Comparison of ENCODE assay signal across 10 cellular contexts in the genomic region with DNA sequence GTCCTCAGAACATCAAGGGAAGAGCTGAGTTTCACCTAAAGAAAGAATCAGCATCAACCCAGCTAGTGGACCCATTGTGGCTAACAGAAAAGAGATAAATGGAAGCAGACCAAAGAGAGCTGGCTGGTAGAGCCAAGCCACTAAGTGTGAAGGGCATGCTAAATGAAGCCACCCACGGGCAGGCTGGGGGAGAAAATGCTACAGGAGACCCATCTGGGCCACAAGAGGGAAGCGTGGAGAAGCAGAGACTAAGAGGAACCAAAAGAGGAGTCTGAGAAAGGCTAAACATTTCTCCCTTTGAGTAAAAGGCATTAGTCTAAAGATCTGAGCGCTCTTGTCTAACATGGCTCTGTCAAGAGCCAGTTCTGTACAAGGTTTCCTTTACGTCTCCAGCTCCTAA. TPM values are rescaled to one million over a fixed set of nuclear protein-coding genes. Genes with fewer than 3 reads are reported as not detected.
DNase-seq lines count a peak whose midpoint lies in the region; ATAC-seq, FAIRE-seq and TF ChIP-seq lines count a peak whose summit lies in the region.
"Had no signal": no experiment of that assay in that cellular context is flagged by ENCODE, and none has a peak within 500 bp of the region (broad histone marks: within the 10 kb centered on the region; RNA-seq: fewer than 3 reads in every experiment).

No MANE protein-coding gene starts in this region.

- BruUV-seq in K562 (replicated peaks; lab: Mats Ljungman, UMichigan): no TSS peak

- no peak for TF ChIP-seq EP300 in K562 (IDR thresholded peaks at IDR 0.05; ENCODE audit: low read length)

- in situ Hi-C loops in K562 (cut with MboI): no loop called here

- H3K27me3 ChIP-seq in GM06990 (replicated peaks; ENCODE audit: control insufficient read depth, insufficient read depth, low read length) (no peaks in the 10 kb centered on the region), K562 (ENCODE audit: control insufficient read depth in 2 of 2, insufficient read depth in 2 of 2, low read length in 2 of 2) (no peaks in the 10 kb centered on the region)
- H3K27me3 ChIP-seq in CD4-positive, alpha-beta memory T cell (ENCODE audit: insufficient read depth, low read length): no peaks in the 10 kb centered on the region

- H3K9me3 ChIP-seq in K562 (replicated peaks; ENCODE audit: control insufficient read depth, insufficient read depth, low read depth, low read length): no peaks in the 10 kb centered on the region
- no peaks in the 10 kb centered on the region for H3K9me3 ChIP-seq in CD4-positive, alpha-beta memory T cell (ENCODE audit: control insufficient read depth in 1 of 2, low read length in 2 of 2)

- H3K4me1 Mint-ChIP-seq in CD4-positive, alpha-beta memory T cell: peaks cover 35 to 51% (median 41%) of the 10 kb centered on the region in 4 donors

- peaks cover 65% of the 10 kb centered on the region for H3K79me2 ChIP-seq in K562 (ENCODE audit: control insufficient read depth, insufficient read depth, low read length)

- TF ChIP-seq CTCF in AG09319 (IDR thresholded peaks at IDR 0.05; ENCODE audit: low read depth, low read length) (peak; percentile 9), GM06990 (IDR thresholded peaks at IDR 0.05; ENCODE audit: insufficient read depth, low read length, poor library complexity, severe bottlenecking) (peak; percentile 16), K562 (IDR thresholded peaks at IDR 0.05 in 2 of 3, conservative IDR thresholded peaks at IDR 0.05 in 1 of 3; ENCODE audit: insufficient read depth in 2 of 3, low read depth in 1 of 3, low read length in 3 of 3) (peak; percentile 39 to 44 (median 41); a peak in 4 of 6 replicates)

- peak; percentile 59 for FAIRE-seq in K562 (lab: Jason Lieb, UNC)

- H2AFZ ChIP-seq in K562 (ENCODE audit: low read depth, low read length): no peak overlapping the region

- ATAC-seq in K562 (peak; percentile 84), GM18909 (IDR thresholded peaks at IDR 0.05; ENCODE audit: poor library complexity, unreplicated experiment) (no peak)

- intact Hi-C loops in K562 (cut with micrococcal nuclease): loop anchor here (5.0 kb wide), 2 partner anchors 66 to 86 kb away; no protein-coding TSS in a partner anchor
- intact Hi-C loops in CD4-positive, alpha-beta memory T cell (cut with micrococcal nuclease): no loop called here

- TF ChIP-seq POLR2A in K562 (conservative IDR thresholded peaks at IDR 0.05): no peak

- H3K4me1 ChIP-seq in K562 (replicated peaks in 1 of 2; ENCODE audit: control insufficient read depth in 2 of 2, insufficient read depth in 2 of 2, low read length in 2 of 2): no peaks in the 10 kb centered on the region; a peak in 2 of 5 replicates
- H3K4me1 ChIP-seq in CD4-positive, alpha-beta memory T cell (ENCODE audit: insufficient read depth, low read length): peaks cover 30% of the 10 kb centered on the region

- H4K20me1 ChIP-seq in K562 (replicated peaks; ENCODE audit: control insufficient read depth, insufficient read depth, low read length): peaks cover 15% of the 10 kb centered on the region; the same call in 1 of the 2 replicates

- no peaks in the 10 kb centered on the region for H3K9me3 Mint-ChIP-seq in CD4-positive, alpha-beta memory T cell

- peaks cover 3% of the 10 kb centered on the region for H3K36me3 ChIP-seq in GM06990 (ENCODE audit: control insufficient read depth, insufficient read depth, low read length)
- peaks cover 58% of the 10 kb centered on the region for H3K36me3 ChIP-seq in K562 (ENCODE audit: control insufficient read depth, insufficient read depth, low read length)
- peaks cover 32% of the 10 kb centered on the region for H3K36me3 ChIP-seq in CD4-positive, alpha-beta memory T cell (ENCODE audit: insufficient read depth, low read length)

- H3K9me1 ChIP-seq in K562 (ENCODE audit: control insufficient read depth, insufficient read depth, low read length): no peaks in the 10 kb centered on the region

- no peak overlapping the region for H3K9ac ChIP-seq in K562 (ENCODE audit: insufficient read depth in 1 of 2, low read depth in 2 of 2, low read length in 2 of 2)

- no peak overlapping the region for H3K4me2 ChIP-seq in K562 (ENCODE audit: insufficient read depth, low read length)
- H3K4me2 ChIP-seq: smooth muscle cell had no signal

- peak overlapping the region in 2 of 8 donors; percentile 15 to 29 for H3K4me3 Mint-ChIP-seq in CD4-positive, alpha-beta memory T cell

- DNase-seq in AG09319 (ENCODE audit: extremely low read depth, low read depth): no peak
- no peak for DNase-seq in GM06990 (ENCODE audit: extremely low read depth, insufficient read length)
- peak in 43 of 76 experiments; percentile 2 to 70 (median 24) for DNase-seq in HUDEP-2 (lab: John Stamatoyannopoulos, UW; ENCODE audit: unreplicated experiment in 76 of 76)
- DNase-seq in K562 (ENCODE audit: extremely low read depth in 1 of 4, low spot score in 3 of 4): peak in 2 of 4 experiments; percentile 25 to 38
- no peak for DNase-seq in hypothalamus (lab: John Stamatoyannopoulos, UW)
- DNase-seq in CD4-positive, alpha-beta memory T cell: no peak
- DNase-seq in NCI-H748 treated with DMSO at 0.1 percent for 48 hours (lab: John Stamatoyannopoulos, UW): no peak

- H3K36me3 Mint-ChIP-seq in CD4-positive, alpha-beta memory T cell: peaks cover 42 to 51% of the 10 kb centered on the region in 2 donors

- H3K4me3 ChIP-seq in GM06990 (replicated peaks; ENCODE audit: low read depth, low read length) (no peak overlapping the region), K562 (no peak overlapping the region)
- H3K4me3 ChIP-seq in CD4-positive, alpha-beta memory T cell (ENCODE audit: low read length in 2 of 2): no peak overlapping the region
- H3K4me3 ChIP-seq: SK-N-MC, smooth muscle cell had no signal

- peak in 1 of 2 experiments; percentile 49; a peak in 3 of 4 replicates for TF ChIP-seq RAD21 in K562 (CRISPR knock-in tag; conservative IDR thresholded peaks at IDR 0.05 in 1 of 2, IDR thresholded peaks at IDR 0.05 in 1 of 2)

- H3K27me3 Mint-ChIP-seq in CD4-positive, alpha-beta memory T cell: no peaks in the 10 kb centered on the region

- POLR2A ChIA-PET in K562 (lab: Yijun Ruan, JAX): interaction anchor here (0.6 to 1.3 kb wide), 3 partner anchors 14 to 22 kb away, joined by 3 to 4 read pairs (median 4); partner anchors contain the start of gene CWC22
- POLR2A ChIA-PET in CD4-positive, alpha-beta memory T cell (lab: Charles Lee; ENCODE audit: partially characterized antibody): no interaction called here

- H3K27ac ChIP-seq in K562 (ENCODE audit: extremely low read depth, low read depth, low read length): no peak overlapping the region
- no peak overlapping the region for H3K27ac ChIP-seq in CD4-positive, alpha-beta memory T cell (ENCODE audit: low read depth, low read length)
- H3K27ac ChIP-seq: SK-N-MC had no signal

- CTCF ChIA-PET in K562 (lab: Yijun Ruan, JAX; ENCODE audit: low intra/inter-chr PET ratio): interaction anchor here (2.4 kb wide), 1 partner anchor 86 kb away, joined by 8 read pairs; no protein-coding TSS in a partner anchor
- CTCF ChIA-PET in CD4-positive, alpha-beta memory T cell (lab: Charles Lee; ENCODE audit: partially characterized antibody): no interaction called here

- 76% methylated on average over 4 of the region's 4 CpGs for WGBS in K562 (ENCODE audit: insufficient coverage, low coverage, missing lambda C conversion rate)

- peak overlapping the region in 3 of 7 donors; percentile 21 to 38 (median 36) for H3K27ac Mint-ChIP-seq in CD4-positive, alpha-beta memory T cell

TF ChIP-seq in K562, 482 proteins besides CTCF, POLR2A, EP300 and RAD21:
- TF ChIP-seq MYNN (IDR thresholded peaks at IDR 0.05) (no peak), MYNN (CRISPR knock-in tag; IDR thresholded peaks at IDR 0.05) (no peak), ZNF274 (IDR thresholded peaks at IDR 0.05; ENCODE audit: borderline replicate concordance, low read depth, low read length) (no peak), EGR1 (conservative IDR thresholded peaks at IDR 0.05) (peak; percentile 19; the same call in 1 of the 2 replicates)
- TF ChIP-seq, protein P1, sequence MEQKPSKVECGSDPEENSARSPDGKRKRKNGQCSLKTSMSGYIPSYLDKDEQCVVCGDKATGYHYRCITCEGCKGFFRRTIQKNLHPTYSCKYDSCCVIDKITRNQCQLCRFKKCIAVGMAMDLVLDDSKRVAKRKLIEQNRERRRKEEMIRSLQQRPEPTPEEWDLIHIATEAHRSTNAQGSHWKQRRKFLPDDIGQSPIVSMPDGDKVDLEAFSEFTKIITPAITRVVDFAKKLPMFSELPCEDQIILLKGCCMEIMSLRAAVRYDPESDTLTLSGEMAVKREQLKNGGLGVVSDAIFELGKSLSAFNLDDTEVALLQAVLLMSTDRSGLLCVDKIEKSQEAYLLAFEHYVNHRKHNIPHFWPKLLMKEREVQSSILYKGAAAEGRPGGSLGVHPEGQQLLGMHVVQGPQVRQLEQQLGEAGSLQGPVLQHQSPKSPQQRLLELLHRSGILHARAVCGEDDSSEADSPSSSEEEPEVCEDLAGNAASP (IDR thresholded peaks at IDR 0.05): no peak
TF ChIP-seq in K562: peak in this region for 1.

RNA-seq across cellular contexts. Expression of gene CWC22, which starts 15.8 kb away (rescaled TPM):
- total RNA-seq in K562 (2011; cell fraction: chromatin; rRNA removed; ENCODE audit: low replicate concordance): 5.2 and 22.7 TPM in 2 replicates
- total RNA-seq in K562 (2011; cell fraction: nucleolus; rRNA removed): 2.7 and 4.1 TPM in 2 replicates
- 5.6 and 7.2 TPM in 2 replicates for total RNA-seq in K562 (2011; cell fraction: nucleoplasm; rRNA removed)
- total RNA-seq in K562 (2014; rRNA removed) (30.2 and 30.9 TPM in 2 replicates), K562 (2014; rRNA removed; fragmentation: Illumina TruSeq; extraction: Trizol) (35.8 and 46.9 TPM in 2 replicates), K562 (2015; rRNA removed; fragmentation: Illumina TruSeq; extraction: Trizol) (32.5 and 37.7 TPM in 2 replicates), K562 (2021) (29.9 and 31.1 TPM in 2 replicates)
- polyA plus RNA-seq in K562 (2011; rRNA removed) (8.8 and 14.5 TPM in 2 replicates), K562 (2014; fragmentation: Illumina TruSeq; extraction: Trizol) (45.4 and 54.2 TPM in 2 replicates), K562 (2014; fragmentation: Nextera tagmentation; extraction: Ambion mirVana) (10 to 100 TPM; 40.6 to 53.9 TPM), K562 (2014; rRNA removed) (28.8 and 36.7 TPM in 2 replicates)
- polyA plus RNA-seq in K562 (2011; cell fraction: cytosol; rRNA removed): 1.5 and 4.7 TPM in 2 replicates
- polyA plus RNA-seq in K562 (2011; cell fraction: nucleus; rRNA removed): 8.5 and 10.7 TPM in 2 replicates
- 21.4 and 33.8 TPM in 2 replicates for polyA plus RNA-seq in K562 (2012)
- 22.4 and 25.1 TPM in 2 replicates for polyA minus RNA-seq in K562 (2011; rRNA and poly(A)+ RNA removed)
- polyA minus RNA-seq in K562 (2011; cell fraction: cytosol; rRNA and poly(A)+ RNA removed): 8.1 and 9.2 TPM in 2 replicates
- 7.5 and 16.7 TPM in 2 replicates for polyA minus RNA-seq in K562 (2011; cell fraction: nucleus; rRNA and poly(A)+ RNA removed)
- total RNA-seq in CD4-positive, alpha-beta memory T cell: 10 to 100 TPM; 28.9 to 31.1 TPM
- polyA plus RNA-seq in CD4-positive, alpha-beta memory T cell: 10 to 100 TPM; 18.1 to 27.5 TPM

Comparison
In these comparisons a context has a peak if more than half of its experiments do, and no peak if none do; other contexts are left out.
1. DNase-seq: peak in HUDEP-2 (43 of 76); none in AG09319 (single experiment), GM06990 (single experiment), hypothalamus (0 of 51), CD4-positive, alpha-beta memory T cell (0 of 5) and NCI-H748 treated with DMSO at 0.1 percent for 48 hours (single experiment).
2. Peak in every context shown above with its lines, with median percentiles within 50 percentile points of each other: CTCF ChIP-seq.